2 cellular contexts compared by ENCODE assay signal in the genomic region with DNA sequence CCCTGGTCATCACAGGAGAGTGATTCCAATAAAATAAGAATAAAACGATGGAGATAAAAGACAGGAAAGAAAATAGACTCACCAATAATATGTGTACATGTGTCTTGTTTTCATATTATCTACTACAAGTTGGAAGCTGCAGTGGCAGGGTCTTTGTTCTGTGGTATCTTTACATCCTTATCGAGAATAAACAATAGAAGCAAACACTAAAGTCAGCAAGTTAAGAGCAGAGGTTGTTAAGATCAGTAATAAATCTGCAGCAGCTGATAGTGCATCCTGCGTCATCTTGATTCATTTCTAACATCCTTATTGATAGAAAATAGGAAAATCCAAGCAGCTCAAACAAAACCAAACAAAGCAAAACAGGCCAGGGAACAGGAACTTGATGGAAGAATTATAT.
TF ChIP-seq lines count a peak whose summit lies in the region.

No MANE protein-coding gene starts in this region.

TF ChIP-seq in GM23338, 12 proteins besides CTCF, POLR2A, EP300 and RAD21 (continued from another document):
- TF ChIP-seq, protein P1, sequence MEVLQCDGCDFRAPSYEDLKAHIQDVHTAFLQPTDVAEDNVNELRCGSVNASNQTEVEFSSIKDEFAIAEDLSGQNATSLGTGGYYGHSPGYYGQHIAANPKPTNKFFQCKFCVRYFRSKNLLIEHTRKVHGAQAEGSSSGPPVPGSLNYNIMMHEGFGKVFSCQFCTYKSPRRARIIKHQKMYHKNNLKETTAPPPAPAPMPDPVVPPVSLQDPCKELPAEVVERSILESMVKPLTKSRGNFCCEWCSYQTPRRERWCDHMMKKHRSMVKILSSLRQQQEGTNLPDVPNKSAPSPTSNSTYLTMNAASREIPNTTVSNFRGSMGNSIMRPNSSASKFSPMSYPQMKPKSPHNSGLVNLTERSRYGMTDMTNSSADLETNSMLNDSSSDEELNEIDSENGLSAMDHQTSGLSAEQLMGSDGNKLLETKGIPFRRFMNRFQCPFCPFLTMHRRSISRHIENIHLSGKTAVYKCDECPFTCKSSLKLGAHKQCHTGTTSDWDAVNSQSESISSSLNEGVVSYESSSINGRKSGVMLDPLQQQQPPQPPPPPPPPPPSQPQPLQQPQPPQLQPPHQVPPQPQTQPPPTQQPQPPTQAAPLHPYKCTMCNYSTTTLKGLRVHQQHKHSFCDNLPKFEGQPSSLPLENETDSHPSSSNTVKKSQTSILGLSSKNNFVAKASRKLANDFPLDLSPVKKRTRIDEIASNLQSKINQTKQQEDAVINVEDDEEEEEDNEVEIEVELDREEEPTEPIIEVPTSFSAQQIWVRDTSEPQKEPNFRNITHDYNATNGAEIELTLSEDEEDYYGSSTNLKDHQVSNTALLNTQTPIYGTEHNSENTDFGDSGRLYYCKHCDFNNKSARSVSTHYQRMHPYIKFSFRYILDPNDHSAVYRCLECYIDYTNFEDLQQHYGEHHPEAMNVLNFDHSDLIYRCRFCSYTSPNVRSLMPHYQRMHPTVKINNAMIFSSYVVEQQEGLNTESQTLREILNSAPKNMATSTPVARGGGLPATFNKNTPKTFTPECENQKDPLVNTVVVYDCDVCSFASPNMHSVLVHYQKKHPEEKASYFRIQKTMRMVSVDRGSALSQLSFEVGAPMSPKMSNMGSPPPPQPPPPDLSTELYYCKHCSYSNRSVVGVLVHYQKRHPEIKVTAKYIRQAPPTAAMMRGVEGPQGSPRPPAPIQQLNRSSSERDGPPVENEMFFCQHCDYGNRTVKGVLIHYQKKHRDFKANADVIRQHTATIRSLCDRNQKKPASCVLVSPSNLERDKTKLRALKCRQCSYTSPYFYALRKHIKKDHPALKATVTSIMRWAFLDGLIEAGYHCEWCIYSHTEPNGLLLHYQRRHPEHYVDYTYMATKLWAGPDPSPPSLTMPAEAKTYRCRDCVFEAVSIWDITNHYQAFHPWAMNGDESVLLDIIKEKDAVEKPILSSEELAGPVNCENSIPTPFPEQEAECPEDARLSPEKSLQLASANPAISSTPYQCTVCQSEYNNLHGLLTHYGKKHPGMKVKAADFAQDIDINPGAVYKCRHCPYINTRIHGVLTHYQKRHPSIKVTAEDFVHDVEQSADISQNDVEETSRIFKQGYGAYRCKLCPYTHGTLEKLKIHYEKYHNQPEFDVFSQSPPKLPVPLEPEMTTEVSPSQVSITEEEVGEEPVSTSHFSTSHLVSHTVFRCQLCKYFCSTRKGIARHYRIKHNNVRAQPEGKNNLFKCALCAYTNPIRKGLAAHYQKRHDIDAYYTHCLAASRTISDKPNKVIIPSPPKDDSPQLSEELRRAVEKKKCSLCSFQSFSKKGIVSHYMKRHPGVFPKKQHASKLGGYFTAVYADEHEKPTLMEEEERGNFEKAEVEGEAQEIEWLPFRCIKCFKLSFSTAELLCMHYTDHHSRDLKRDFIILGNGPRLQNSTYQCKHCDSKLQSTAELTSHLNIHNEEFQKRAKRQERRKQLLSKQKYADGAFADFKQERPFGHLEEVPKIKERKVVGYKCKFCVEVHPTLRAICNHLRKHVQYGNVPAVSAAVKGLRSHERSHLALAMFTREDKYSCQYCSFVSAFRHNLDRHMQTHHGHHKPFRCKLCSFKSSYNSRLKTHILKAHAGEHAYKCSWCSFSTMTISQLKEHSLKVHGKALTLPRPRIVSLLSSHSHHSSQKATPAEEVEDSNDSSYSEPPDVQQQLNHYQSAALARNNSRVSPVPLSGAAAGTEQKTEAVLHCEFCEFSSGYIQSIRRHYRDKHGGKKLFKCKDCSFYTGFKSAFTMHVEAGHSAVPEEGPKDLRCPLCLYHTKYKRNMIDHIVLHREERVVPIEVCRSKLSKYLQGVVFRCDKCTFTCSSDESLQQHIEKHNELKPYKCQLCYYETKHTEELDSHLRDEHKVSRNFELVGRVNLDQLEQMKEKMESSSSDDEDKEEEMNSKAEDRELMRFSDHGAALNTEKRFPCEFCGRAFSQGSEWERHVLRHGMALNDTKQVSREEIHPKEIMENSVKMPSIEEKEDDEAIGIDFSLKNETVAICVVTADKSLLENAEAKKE (CRISPR knock-in tag; IDR thresholded peaks at IDR 0.05), result no peak
- TF ChIP-seq CREB1 (CRISPR knock-in tag; IDR thresholded peaks at IDR 0.05; ENCODE audit: low read depth), result no peak
- no peak for TF ChIP-seq EZH2phosphoT487 (IDR thresholded peaks at IDR 0.05; ENCODE audit: unreplicated experiment)
- no peak for TF ChIP-seq NANOG (IDR thresholded peaks at IDR 0.05; ENCODE audit: borderline replicate concordance)
- no peak for TF ChIP-seq STAT1 (IDR thresholded peaks at IDR 0.05; ENCODE audit: unreplicated experiment)
TF ChIP-seq in GM23338: peak in this region for 0.

TF ChIP-seq in HepG2, 621 proteins besides CTCF, POLR2A, EP300 and RAD21 (continued from another document):
- TF ChIP-seq, protein P2, sequence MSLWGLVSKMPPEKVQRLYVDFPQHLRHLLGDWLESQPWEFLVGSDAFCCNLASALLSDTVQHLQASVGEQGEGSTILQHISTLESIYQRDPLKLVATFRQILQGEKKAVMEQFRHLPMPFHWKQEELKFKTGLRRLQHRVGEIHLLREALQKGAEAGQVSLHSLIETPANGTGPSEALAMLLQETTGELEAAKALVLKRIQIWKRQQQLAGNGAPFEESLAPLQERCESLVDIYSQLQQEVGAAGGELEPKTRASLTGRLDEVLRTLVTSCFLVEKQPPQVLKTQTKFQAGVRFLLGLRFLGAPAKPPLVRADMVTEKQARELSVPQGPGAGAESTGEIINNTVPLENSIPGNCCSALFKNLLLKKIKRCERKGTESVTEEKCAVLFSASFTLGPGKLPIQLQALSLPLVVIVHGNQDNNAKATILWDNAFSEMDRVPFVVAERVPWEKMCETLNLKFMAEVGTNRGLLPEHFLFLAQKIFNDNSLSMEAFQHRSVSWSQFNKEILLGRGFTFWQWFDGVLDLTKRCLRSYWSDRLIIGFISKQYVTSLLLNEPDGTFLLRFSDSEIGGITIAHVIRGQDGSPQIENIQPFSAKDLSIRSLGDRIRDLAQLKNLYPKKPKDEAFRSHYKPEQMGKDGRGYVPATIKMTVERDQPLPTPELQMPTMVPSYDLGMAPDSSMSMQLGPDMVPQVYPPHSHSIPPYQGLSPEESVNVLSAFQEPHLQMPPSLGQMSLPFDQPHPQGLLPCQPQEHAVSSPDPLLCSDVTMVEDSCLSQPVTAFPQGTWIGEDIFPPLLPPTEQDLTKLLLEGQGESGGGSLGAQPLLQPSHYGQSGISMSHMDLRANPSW (CRISPR knock-in tag; IDR thresholded peaks at IDR 0.05; ENCODE audit: borderline replicate concordance), result no peak
- TF ChIP-seq KLF15 (CRISPR knock-in tag; IDR thresholded peaks at IDR 0.05; ENCODE audit: borderline replicate concordance), result no peak
- no peak for TF ChIP-seq ASH2L (IDR thresholded peaks at IDR 0.05; ENCODE audit: insufficient read length, low read depth, low read length)
- TF ChIP-seq ZSCAN29 (CRISPR knock-in tag; conservative IDR thresholded peaks at IDR 0.05), result no peak
- no peak for TF ChIP-seq PTBP1 (IDR thresholded peaks at IDR 0.05; ENCODE audit: low read depth, low read length, poor library complexity, severe bottlenecking)
- peak; percentile 56; the same call in 1 of the 2 replicates for TF ChIP-seq GATA4 (IDR thresholded peaks at IDR 0.05; ENCODE audit: borderline replicate concordance, low read depth)
- no peak for TF ChIP-seq TEAD3 (CRISPR knock-in tag; optimal IDR thresholded peaks at IDR 0.05; ENCODE audit: borderline replicate concordance)
- TF ChIP-seq DR1 (CRISPR knock-in tag; IDR thresholded peaks at IDR 0.05), result no peak
- no peak for TF ChIP-seq RCOR2 (CRISPR knock-in tag; IDR thresholded peaks at IDR 0.05)
- TF ChIP-seq ZNF891 (CRISPR knock-in tag; IDR thresholded peaks at IDR 0.05), result no peak
- TF ChIP-seq ZMYM2 (CRISPR knock-in tag; IDR thresholded peaks at IDR 0.05), result no peak
- peak; percentile 53; the same call in 1 of the 2 replicates for TF ChIP-seq SOX5 (CRISPR knock-in tag; IDR thresholded peaks at IDR 0.05; ENCODE audit: borderline replicate concordance)
- TF ChIP-seq ZNF382 (CRISPR knock-in tag; IDR thresholded peaks at IDR 0.05; ENCODE audit: borderline replicate concordance), result no peak
- no peak for TF ChIP-seq SOX6 (IDR thresholded peaks at IDR 0.05)
- TF ChIP-seq SOX6 (CRISPR knock-in tag; IDR thresholded peaks at IDR 0.05), result peak; percentile 16; the same call in 1 of the 2 replicates
- no peak for TF ChIP-seq ZNF20 (CRISPR knock-in tag; IDR thresholded peaks at IDR 0.05)
- TF ChIP-seq, protein P3, sequence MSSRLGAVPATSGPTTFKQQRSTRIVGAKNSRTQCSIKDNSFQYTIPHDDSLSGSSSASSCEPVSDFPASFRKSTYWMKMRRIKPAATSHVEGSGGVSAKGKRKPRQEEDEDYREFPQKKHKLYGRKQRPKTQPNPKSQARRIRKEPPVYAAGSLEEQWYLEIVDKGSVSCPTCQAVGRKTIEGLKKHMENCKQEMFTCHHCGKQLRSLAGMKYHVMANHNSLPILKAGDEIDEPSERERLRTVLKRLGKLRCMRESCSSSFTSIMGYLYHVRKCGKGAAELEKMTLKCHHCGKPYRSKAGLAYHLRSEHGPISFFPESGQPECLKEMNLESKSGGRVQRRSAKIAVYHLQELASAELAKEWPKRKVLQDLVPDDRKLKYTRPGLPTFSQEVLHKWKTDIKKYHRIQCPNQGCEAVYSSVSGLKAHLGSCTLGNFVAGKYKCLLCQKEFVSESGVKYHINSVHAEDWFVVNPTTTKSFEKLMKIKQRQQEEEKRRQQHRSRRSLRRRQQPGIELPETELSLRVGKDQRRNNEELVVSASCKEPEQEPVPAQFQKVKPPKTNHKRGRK (CRISPR knock-in tag; IDR thresholded peaks at IDR 0.05), result no peak
- TF ChIP-seq TBX3 (IDR thresholded peaks at IDR 0.05; ENCODE audit: borderline replicate concordance), result no peak
- TF ChIP-seq MAZ (IDR thresholded peaks at IDR 0.05; ENCODE audit: borderline replicate concordance, low read depth, low read length), result no peak
- TF ChIP-seq MAZ (CRISPR knock-in tag; IDR thresholded peaks at IDR 0.05; ENCODE audit: low read depth), result no peak
- TF ChIP-seq SMARCC2 (IDR thresholded peaks at IDR 0.05), result no peak
- TF ChIP-seq, protein P4, sequence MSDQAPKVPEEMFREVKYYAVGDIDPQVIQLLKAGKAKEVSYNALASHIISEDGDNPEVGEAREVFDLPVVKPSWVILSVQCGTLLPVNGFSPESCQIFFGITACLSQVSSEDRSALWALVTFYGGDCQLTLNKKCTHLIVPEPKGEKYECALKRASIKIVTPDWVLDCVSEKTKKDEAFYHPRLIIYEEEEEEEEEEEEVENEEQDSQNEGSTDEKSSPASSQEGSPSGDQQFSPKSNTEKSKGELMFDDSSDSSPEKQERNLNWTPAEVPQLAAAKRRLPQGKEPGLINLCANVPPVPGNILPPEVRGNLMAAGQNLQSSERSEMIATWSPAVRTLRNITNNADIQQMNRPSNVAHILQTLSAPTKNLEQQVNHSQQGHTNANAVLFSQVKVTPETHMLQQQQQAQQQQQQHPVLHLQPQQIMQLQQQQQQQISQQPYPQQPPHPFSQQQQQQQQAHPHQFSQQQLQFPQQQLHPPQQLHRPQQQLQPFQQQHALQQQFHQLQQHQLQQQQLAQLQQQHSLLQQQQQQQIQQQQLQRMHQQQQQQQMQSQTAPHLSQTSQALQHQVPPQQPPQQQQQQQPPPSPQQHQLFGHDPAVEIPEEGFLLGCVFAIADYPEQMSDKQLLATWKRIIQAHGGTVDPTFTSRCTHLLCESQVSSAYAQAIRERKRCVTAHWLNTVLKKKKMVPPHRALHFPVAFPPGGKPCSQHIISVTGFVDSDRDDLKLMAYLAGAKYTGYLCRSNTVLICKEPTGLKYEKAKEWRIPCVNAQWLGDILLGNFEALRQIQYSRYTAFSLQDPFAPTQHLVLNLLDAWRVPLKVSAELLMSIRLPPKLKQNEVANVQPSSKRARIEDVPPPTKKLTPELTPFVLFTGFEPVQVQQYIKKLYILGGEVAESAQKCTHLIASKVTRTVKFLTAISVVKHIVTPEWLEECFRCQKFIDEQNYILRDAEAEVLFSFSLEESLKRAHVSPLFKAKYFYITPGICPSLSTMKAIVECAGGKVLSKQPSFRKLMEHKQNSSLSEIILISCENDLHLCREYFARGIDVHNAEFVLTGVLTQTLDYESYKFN (CRISPR knock-in tag; conservative IDR thresholded peaks at IDR 0.05), result 0 out of 2 replicates have a peak, but pooled peaks have one; percentile 26
- no peak for TF ChIP-seq RBFOX2 (IDR thresholded peaks at IDR 0.05; ENCODE audit: low read depth, low read length)
- no peak for TF ChIP-seq TBL1XR1 (IDR thresholded peaks at IDR 0.05; ENCODE audit: borderline replicate concordance, low read length, partially characterized antibody)
- no peak for TF ChIP-seq RELA (CRISPR knock-in tag; IDR thresholded peaks at IDR 0.05)
- TF ChIP-seq ZIK1 (CRISPR knock-in tag; IDR thresholded peaks at IDR 0.05; ENCODE audit: borderline replicate concordance, low read depth), result no peak
- TF ChIP-seq, protein P5, sequence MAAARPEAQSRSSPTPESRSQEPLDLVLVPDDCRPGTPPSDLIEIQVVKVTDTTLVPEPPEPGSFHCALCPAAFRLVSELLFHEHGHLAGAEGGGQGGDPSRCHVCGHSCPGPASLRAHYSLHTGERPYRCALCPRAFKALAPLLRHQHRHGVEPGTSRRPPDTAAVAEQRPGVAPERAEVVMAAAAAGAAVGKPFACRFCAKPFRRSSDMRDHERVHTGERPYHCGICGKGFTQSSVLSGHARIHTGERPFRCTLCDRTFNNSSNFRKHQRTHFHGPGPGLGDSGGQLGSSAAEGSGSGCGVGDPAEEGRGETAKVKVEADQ (CRISPR knock-in tag; IDR thresholded peaks at IDR 0.05; ENCODE audit: borderline replicate concordance), result no peak
- no peak for TF ChIP-seq KMT2B (CRISPR knock-in tag; IDR thresholded peaks at IDR 0.05)
- TF ChIP-seq ZNF737 (CRISPR knock-in tag; IDR thresholded peaks at IDR 0.05; ENCODE audit: borderline replicate concordance), result no peak
- TF ChIP-seq ZZZ3 (CRISPR knock-in tag; IDR thresholded peaks at IDR 0.05; ENCODE audit: borderline replicate concordance), result no peak
- TF ChIP-seq NFE2L2 (IDR thresholded peaks at IDR 0.05; ENCODE audit: low read length), result no peak
- no peak for TF ChIP-seq SRSF9 (IDR thresholded peaks at IDR 0.05; ENCODE audit: borderline replicate concordance, insufficient read depth, low read depth, low read length, poor library complexity, severe bottlenecking)
- TF ChIP-seq, protein P6, sequence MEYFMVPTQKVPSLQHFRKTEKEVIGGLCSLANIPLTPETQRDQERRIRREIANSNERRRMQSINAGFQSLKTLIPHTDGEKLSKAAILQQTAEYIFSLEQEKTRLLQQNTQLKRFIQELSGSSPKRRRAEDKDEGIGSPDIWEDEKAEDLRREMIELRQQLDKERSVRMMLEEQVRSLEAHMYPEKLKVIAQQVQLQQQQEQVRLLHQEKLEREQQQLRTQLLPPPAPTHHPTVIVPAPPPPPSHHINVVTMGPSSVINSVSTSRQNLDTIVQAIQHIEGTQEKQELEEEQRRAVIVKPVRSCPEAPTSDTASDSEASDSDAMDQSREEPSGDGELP (IDR thresholded peaks at IDR 0.05; ENCODE audit: borderline replicate concordance, low read depth), result 0 out of 2 replicates have a peak, but pooled peaks have one; percentile 15
- TF ChIP-seq IKZF4 (CRISPR knock-in tag; IDR thresholded peaks at IDR 0.05; ENCODE audit: borderline replicate concordance, low read depth, not compliant biosample characterization), result no peak
